Comparison of ENCODE assay signal across 28 cellular contexts in genomic region chr5:11853140-11853539, GRCh38. TPM values are rescaled to one million over a fixed set of nuclear protein-coding genes. Genes with fewer than 3 reads are reported as not detected.
DNase-seq lines count a peak whose midpoint lies in the region; ATAC-seq, FAIRE-seq and TF ChIP-seq lines count a peak whose summit lies in the region.
"Had no signal": no experiment of that assay in that cellular context is flagged by ENCODE, and none has a peak within 500 bp of the region (broad histone marks: within the 10 kb centered on the region; RNA-seq: fewer than 3 reads in every experiment).

No MANE protein-coding gene starts in this region.

- H2AFZ ChIP-seq in astrocyte (ENCODE audit: low read depth, low read length): no peak overlapping the region

- H3K27ac Mint-ChIP-seq in astrocyte (ENCODE audit: unreplicated experiment) (no peak overlapping the region), endodermal cell (no peak overlapping the region)
- H3K27ac Mint-ChIP-seq: CD4-positive, alpha-beta memory T cell; CD4-positive, CD25-positive, alpha-beta regulatory T cell; CD8-positive, alpha-beta memory T cell had no signal

- peaks cover 12% of the 10 kb centered on the region for H3K4me1 ChIP-seq in astrocyte (ENCODE audit: insufficient read depth, low read length)
- H3K4me1 ChIP-seq in endodermal cell (ENCODE audit: control insufficient read depth, insufficient read depth, low read length): no peaks in the 10 kb centered on the region
- no peaks in the 10 kb centered on the region for H3K4me1 ChIP-seq in upper lobe of right lung
- no peaks in the 10 kb centered on the region for H3K4me1 ChIP-seq in upper lobe of left lung
- no peaks in the 10 kb centered on the region for H3K4me1 ChIP-seq in BE2C
- H3K4me1 ChIP-seq: BLaER1 treated with 17β-estradiol and CSF1 and Interleukin-3, amounts not matched to agents 10 nM and 100 nM had no signal

- ATAC-seq in upper lobe of right lung: peak; percentile 60
- ATAC-seq in upper lobe of left lung (ENCODE audit: low FRiP score in 2 of 2): no peak
- ATAC-seq: GM12878 had no signal

- H3K4me1 Mint-ChIP-seq in astrocyte (ENCODE audit: low read depth, unreplicated experiment) (peaks cover 9% of the 10 kb centered on the region), endodermal cell (no peaks in the 10 kb centered on the region)
- H3K4me1 Mint-ChIP-seq: CD4-positive, alpha-beta memory T cell; CD4-positive, CD25-positive, alpha-beta regulatory T cell; CD8-positive, alpha-beta memory T cell had no signal

- TF ChIP-seq POLR2A in upper lobe of left lung (IDR thresholded peaks at IDR 0.05): no peak

- no peak overlapping the region for H3K4me2 ChIP-seq in astrocyte (ENCODE audit: low read length)
- H3K4me2 ChIP-seq: BLaER1 treated with 17β-estradiol and CSF1 and Interleukin-3, amounts not matched to agents 10 nM and 100 nM had no signal

- no peaks in the 10 kb centered on the region for H3K27me3 ChIP-seq in astrocyte (ENCODE audit: insufficient read depth, low read length)
- no peaks in the 10 kb centered on the region for H3K27me3 ChIP-seq in endodermal cell (ENCODE audit: control insufficient read depth, insufficient read depth, low read length, poor library complexity, severe bottlenecking)
- H3K27me3 ChIP-seq in upper lobe of right lung: no peaks in the 10 kb centered on the region
- no peaks in the 10 kb centered on the region for H3K27me3 ChIP-seq in upper lobe of left lung
- H3K27me3 ChIP-seq in BE2C: no peaks in the 10 kb centered on the region
- H3K27me3 ChIP-seq: BLaER1 treated with 17β-estradiol and CSF1 and Interleukin-3, amounts not matched to agents 10 nM and 100 nM had no signal

- no peaks in the 10 kb centered on the region for H3K79me2 ChIP-seq in astrocyte (ENCODE audit: insufficient read depth, low read length)

- intact Hi-C loops in upper lobe of right lung (cut with DNase I): no loop called here

- DNase-seq in astrocyte (ENCODE audit: low read depth): peak; percentile 4
- peak; percentile 52 for DNase-seq in astrocyte of the hippocampus (ENCODE audit: low read depth, low spot score)
- no peak for DNase-seq in endodermal cell
- DNase-seq in upper lobe of right lung: no peak
- DNase-seq in OCI-M1 (lab: John Stamatoyannopoulos, UW): no peak
- DNase-seq in upper lobe of left lung: no peak
- DNase-seq in BE2C: no peak
- DNase-seq: 8988T; ACHN; CD4-positive, alpha-beta memory T cell; CD4-positive, CD25-positive, alpha-beta regulatory T cell; CD8-positive, alpha-beta memory T cell; DMS 273 treated with DMSO at 0.1 percent for 48 hours; DMS153; DMS79; DND-41; EL; GDM1 had no signal

- H3K4me3 ChIP-seq in astrocyte (ENCODE audit: insufficient read depth, low read depth, low read length) (no peak overlapping the region), endodermal cell (ENCODE audit: low read length) (no peak overlapping the region), upper lobe of right lung (no peak overlapping the region), upper lobe of left lung (no peak overlapping the region), BE2C (ENCODE audit: low read depth, low read length) (no peak overlapping the region)
- H3K4me3 ChIP-seq: BLaER1 treated with 17β-estradiol and CSF1 and Interleukin-3, amounts not matched to agents 10 nM and 100 nM; GM12878 had no signal

- FAIRE-seq in astrocyte (lab: Jason Lieb, UNC): no peak
- FAIRE-seq: A204.1, GM12878, GM12892, GM18507 had no signal

- TF ChIP-seq CTCF in astrocyte (IDR thresholded peaks at IDR 0.05; ENCODE audit: insufficient read depth, low read depth, low read length): no peak
- no peak for TF ChIP-seq CTCF in endodermal cell (conservative IDR thresholded peaks at IDR 0.05)
- TF ChIP-seq CTCF in upper lobe of right lung (IDR thresholded peaks at IDR 0.05): no peak
- TF ChIP-seq CTCF in upper lobe of left lung (IDR thresholded peaks at IDR 0.05): no peak
- no peak for TF ChIP-seq CTCF in BE2C (IDR thresholded peaks at IDR 0.05; ENCODE audit: low read depth, low read length)

- no peaks in the 10 kb centered on the region for H3K9me3 ChIP-seq in astrocyte (ENCODE audit: insufficient read depth, low read depth, low read length)
- no peaks in the 10 kb centered on the region for H3K9me3 ChIP-seq in endodermal cell (ENCODE audit: control insufficient read depth, low read length)
- no peaks in the 10 kb centered on the region for H3K9me3 ChIP-seq in upper lobe of right lung
- no peaks in the 10 kb centered on the region for H3K9me3 ChIP-seq in upper lobe of left lung
- no peaks in the 10 kb centered on the region for H3K9me3 ChIP-seq in BE2C
- H3K9me3 ChIP-seq: BLaER1 treated with 17β-estradiol and CSF1 and Interleukin-3, amounts not matched to agents 10 nM and 100 nM had no signal

- no peaks in the 10 kb centered on the region for H3K36me3 Mint-ChIP-seq in astrocyte (ENCODE audit: low read depth, unreplicated experiment)
- no peaks in the 10 kb centered on the region for H3K36me3 Mint-ChIP-seq in endodermal cell (ENCODE audit: low read depth)
- H3K36me3 Mint-ChIP-seq: CD4-positive, alpha-beta memory T cell; CD4-positive, CD25-positive, alpha-beta regulatory T cell; CD8-positive, alpha-beta memory T cell had no signal

- TF ChIP-seq EP300 in upper lobe of left lung (IDR thresholded peaks at IDR 0.05): no peak

- no peak overlapping the region for H3K4me3 Mint-ChIP-seq in astrocyte (ENCODE audit: unreplicated experiment)
- no peak overlapping the region for H3K4me3 Mint-ChIP-seq in endodermal cell
- H3K4me3 Mint-ChIP-seq: CD4-positive, alpha-beta memory T cell; CD4-positive, CD25-positive, alpha-beta regulatory T cell; CD8-positive, alpha-beta memory T cell had no signal

- no peak overlapping the region for H3K27ac ChIP-seq in astrocyte (ENCODE audit: low read depth, low read length)
- peak overlapping the region; percentile 42 for H3K27ac ChIP-seq in endodermal cell (ENCODE audit: low read depth, low read length)
- no peak overlapping the region for H3K27ac ChIP-seq in upper lobe of right lung
- H3K27ac ChIP-seq in upper lobe of left lung: no peak overlapping the region
- H3K27ac ChIP-seq: BLaER1 treated with 17β-estradiol and CSF1 and Interleukin-3, amounts not matched to agents 10 nM and 100 nM; C4-2B had no signal

- H3K9ac ChIP-seq in astrocyte (ENCODE audit: low read length): no peak overlapping the region
- no peak overlapping the region for H3K9ac ChIP-seq in endodermal cell (ENCODE audit: extremely low read depth, low read length, poor library complexity, severe bottlenecking)
- H3K9ac ChIP-seq: BLaER1 treated with 17β-estradiol and CSF1 and Interleukin-3, amounts not matched to agents 10 nM and 100 nM had no signal

- H4K20me1 ChIP-seq in astrocyte (ENCODE audit: insufficient read depth, low read length): no peaks in the 10 kb centered on the region
- H4K20me1 ChIP-seq: BLaER1 treated with 17β-estradiol and CSF1 and Interleukin-3, amounts not matched to agents 10 nM and 100 nM had no signal

- H3K27me3 Mint-ChIP-seq in astrocyte (ENCODE audit: low read depth, unreplicated experiment) (no peaks in the 10 kb centered on the region), endodermal cell (ENCODE audit: insufficient read depth) (no peaks in the 10 kb centered on the region)
- H3K27me3 Mint-ChIP-seq: CD4-positive, alpha-beta memory T cell; CD4-positive, CD25-positive, alpha-beta regulatory T cell; CD8-positive, alpha-beta memory T cell had no signal

- H3K36me3 ChIP-seq in astrocyte (ENCODE audit: insufficient read depth, low read length) (no peaks in the 10 kb centered on the region), endodermal cell (ENCODE audit: control insufficient read depth, insufficient read depth, low read length) (no peaks in the 10 kb centered on the region), upper lobe of right lung (no peaks in the 10 kb centered on the region), upper lobe of left lung (no peaks in the 10 kb centered on the region), BE2C (no peaks in the 10 kb centered on the region)
- H3K36me3 ChIP-seq: BLaER1 treated with 17β-estradiol and CSF1 and Interleukin-3, amounts not matched to agents 10 nM and 100 nM had no signal

- H3K9me3 Mint-ChIP-seq in astrocyte (ENCODE audit: unreplicated experiment): peaks cover 1% of the 10 kb centered on the region
- no peaks in the 10 kb centered on the region for H3K9me3 Mint-ChIP-seq in endodermal cell

RNA-seq across cellular contexts. Expression of gene CTNND2, which starts 51.1 kb away (rescaled TPM):
- total RNA-seq in astrocyte (3.1 and 4.5 TPM in 2 replicates), endodermal cell (10 to 100 TPM in 1 of 2 donors, 1 to 10 TPM in 1; 6.5 to 10.3 TPM), upper lobe of right lung (6.9 TPM), upper lobe of left lung (10 to 100 TPM in 1 of 6 donors, 1 to 10 TPM in 5; 1.1 to 12.4 (median 3.2) TPM)
- polyA plus RNA-seq in endodermal cell (2013, experiment 1 of 2): 47.4 TPM
- polyA plus RNA-seq in endodermal cell (2013, experiment 2 of 2): 46.6 TPM
- polyA plus RNA-seq in BE2C (2012; ENCODE audit: insufficient read depth, insufficient read length, low read depth): 0.59 TPM
- total RNA-seq: A673; CD4-positive, alpha-beta memory T cell; CD4-positive, CD25-positive, alpha-beta regulatory T cell; CD8-positive, alpha-beta memory T cell; G401; GM12878 had no signal
- polyA plus RNA-seq: AG04450; BJ; CD4-positive, CD25-positive, alpha-beta regulatory T cell; CD8-positive, alpha-beta memory T cell had no signal

Comparison
In these comparisons a context has a peak if more than half of its experiments do, and no peak if none do; other contexts are left out.
1. DNase-seq: peak in astrocyte (single experiment) and astrocyte of the hippocampus (single experiment); none in endodermal cell (single experiment), upper lobe of right lung (single experiment), OCI-M1 (single experiment), upper lobe of left lung (0 of 2) and BE2C (single experiment).